In genomic region chr9:94668424-94668916, GRCh38 we compare ENCODE assay signal across 11 cellular contexts. TPM values are rescaled to one million over a fixed set of nuclear protein-coding genes. Genes with fewer than 3 reads are reported as not detected.
DNase-seq lines count a peak whose midpoint lies in the region; ATAC-seq and TF ChIP-seq lines count a peak whose summit lies in the region.
"Had no signal": no experiment of that assay in that cellular context is flagged by ENCODE, and none has a peak within 500 bp of the region (broad histone marks: within the 10 kb centered on the region; RNA-seq: fewer than 3 reads in every experiment).

No MANE protein-coding gene starts in this region.

- no peak overlapping the region for H4K5ac ChIP-seq in IMR-90 (ENCODE audit: low read depth, low read length)

- no TSS peak for BruUV-seq in IMR-90 (replicated peaks; lab: Mats Ljungman, UMichigan)

- H3K23ac ChIP-seq in IMR-90 (ENCODE audit: low read depth, low read length): no peak overlapping the region

- H4K91ac ChIP-seq in IMR-90 (ENCODE audit: insufficient read depth, low read depth, low read length): no peak overlapping the region

- WGBS in IMR-90 (ENCODE audit: extremely low coverage in 2 of 2, insufficient read length in 1 of 2), 2 experiments: no CpG with 5 or more reads among the region's 5 CpGs

- no peak overlapping the region for H2AK5ac ChIP-seq in IMR-90 (ENCODE audit: low read depth, low read length)

- no peaks in the 10 kb centered on the region for H3K9me1 ChIP-seq in IMR-90 (ENCODE audit: insufficient read depth, low read length)

- no peak overlapping the region for H2BK20ac ChIP-seq in IMR-90 (ENCODE audit: low read depth, low read length)

- peak overlapping the region in 2 of 4 donors; percentile 34 to 94 for H3K4me3 Mint-ChIP-seq in CD4-positive, CD25-positive, alpha-beta regulatory T cell
- peak overlapping the region; percentile 85 for H3K4me3 Mint-ChIP-seq in central memory CD8-positive, alpha-beta T cell
- no peak overlapping the region for H3K4me3 Mint-ChIP-seq in nephron

- peak overlapping the region in 1 of 3 donors; percentile 68 for H3K27ac Mint-ChIP-seq in CD4-positive, CD25-positive, alpha-beta regulatory T cell
- H3K27ac Mint-ChIP-seq in central memory CD8-positive, alpha-beta T cell (ENCODE audit: low read depth): no peak overlapping the region
- peak overlapping the region; percentile 4 to 16 (median 15) for H3K27ac Mint-ChIP-seq in nephron

- in situ Hi-C loops in IMR-90 (cut with MboI; ENCODE audit: low sequenced_read_pairs): loop anchor here (10.0 kb wide), 1 partner anchor 1546 kb away; no protein-coding TSS in a partner anchor

- no peak overlapping the region for H3K4me2 ChIP-seq in IMR-90 (ENCODE audit: low read depth, low read length)

- H3K14ac ChIP-seq in IMR-90 (replicated peaks; ENCODE audit: low read depth, low read length): no peak overlapping the region

- no peak overlapping the region for H3K4ac ChIP-seq in IMR-90 (ENCODE audit: low read depth, low read length)

- H4K20me1 ChIP-seq in IMR-90 (ENCODE audit: insufficient read depth, low read length): no peaks in the 10 kb centered on the region

- no peak overlapping the region for H2AFZ ChIP-seq in IMR-90 (replicated peaks; ENCODE audit: low read length, poor library complexity)

- no peak for ATAC-seq in CD4-positive, CD25-positive, alpha-beta regulatory T cell (ENCODE audit: low read depth in 2 of 2)
- ATAC-seq in IMR-90 (ENCODE audit: low read depth) (peak; percentile 10), GM21619 (IDR thresholded peaks at IDR 0.05; ENCODE audit: unreplicated experiment) (no peak), GM21576 (IDR thresholded peaks at IDR 0.05; ENCODE audit: unreplicated experiment) (no peak)
- ATAC-seq in central memory CD8-positive, alpha-beta T cell (replicated peaks; ENCODE audit: extremely low read depth, poor library complexity, severe bottlenecking): no peak

- DNase-seq in CD4-positive, CD25-positive, alpha-beta regulatory T cell: no peak
- DNase-seq in IMR-90: no peak
- DNase-seq in central memory CD8-positive, alpha-beta T cell (ENCODE audit: low spot score in 2 of 2): no peak
- no peak for DNase-seq in NCI-H2107 treated with DMSO at 0.1 percent for 48 hours (lab: John Stamatoyannopoulos, UW; ENCODE audit: unreplicated experiment)
- DNase-seq in activated CD4-positive, alpha-beta T cell treated with anti-CD3 and anti-CD28 coated beads for 4 hours: no peak

- no peak overlapping the region for H3K27ac ChIP-seq in CD4-positive, CD25-positive, alpha-beta regulatory T cell (ENCODE audit: insufficient read depth, low read length, poor library complexity, severe bottlenecking)
- no peak overlapping the region for H3K27ac ChIP-seq in IMR-90 (ENCODE audit: insufficient read depth, low read length)

- H3K4me1 Mint-ChIP-seq in CD4-positive, CD25-positive, alpha-beta regulatory T cell: peaks cover 0 to 8% (median 5%) of the 10 kb centered on the region in 4 donors
- peaks cover 10% of the 10 kb centered on the region for H3K4me1 Mint-ChIP-seq in central memory CD8-positive, alpha-beta T cell
- peaks cover 5% of the 10 kb centered on the region for H3K4me1 Mint-ChIP-seq in nephron

- H3K36me3 Mint-ChIP-seq in CD4-positive, CD25-positive, alpha-beta regulatory T cell: no peaks in the 10 kb centered on the region
- H3K36me3 Mint-ChIP-seq in central memory CD8-positive, alpha-beta T cell (ENCODE audit: insufficient read depth): peaks cover 8% of the 10 kb centered on the region
- no peaks in the 10 kb centered on the region for H3K36me3 Mint-ChIP-seq in nephron (ENCODE audit: low read depth)
- H3K36me3 Mint-ChIP-seq: CD14-positive monocyte had no signal

- no peaks in the 10 kb centered on the region for H3K79me1 ChIP-seq in IMR-90 (ENCODE audit: low read depth in 1 of 2, low read length in 2 of 2)

- CTCF ChIA-PET in IMR-90 (lab: Yijun Ruan, JAX): interaction anchor here (1.2 to 2.0 kb wide), 8 partner anchors 11 to 499 kb away, joined by 4 to 7 read pairs (median 5); no protein-coding TSS in a partner anchor

- H3K27me3 Mint-ChIP-seq in CD4-positive, CD25-positive, alpha-beta regulatory T cell: peaks cover 47% of the 10 kb centered on the region
- H3K27me3 Mint-ChIP-seq in central memory CD8-positive, alpha-beta T cell: peaks cover 21% of the 10 kb centered on the region
- no peaks in the 10 kb centered on the region for H3K27me3 Mint-ChIP-seq in nephron (ENCODE audit: low read depth)
- H3K27me3 Mint-ChIP-seq: progenitor cell of endocrine pancreas had no signal

- H3K36me3 ChIP-seq in CD4-positive, CD25-positive, alpha-beta regulatory T cell (ENCODE audit: control insufficient read depth, insufficient read depth, low read length): no peaks in the 10 kb centered on the region
- no peaks in the 10 kb centered on the region for H3K36me3 ChIP-seq in IMR-90 (ENCODE audit: control insufficient read depth, insufficient read depth, low read length)

- intact Hi-C loops in IMR-90 (cut with micrococcal nuclease): loop anchor here (10.0 kb wide), 1 partner anchor 596 kb away; no protein-coding TSS in a partner anchor

- TF ChIP-seq CTCF in IMR-90 (conservative IDR thresholded peaks at IDR 0.05; ENCODE audit: low read depth, low read length) (no peak), nephron (IDR thresholded peaks at IDR 0.05; ENCODE audit: unreplicated experiment in 3 of 3) (no peak)

- H3K4me1 ChIP-seq in CD4-positive, CD25-positive, alpha-beta regulatory T cell (ENCODE audit: control insufficient read depth, insufficient read depth, low read length, poor library complexity, severe bottlenecking): no peaks in the 10 kb centered on the region
- peaks cover 2% of the 10 kb centered on the region; the same call in 1 of the 2 replicates for H3K4me1 ChIP-seq in IMR-90 (ENCODE audit: control insufficient read depth, insufficient read depth, low read length)

- no peak overlapping the region for H3K56ac ChIP-seq in IMR-90 (ENCODE audit: extremely low read depth, insufficient read depth, low read length)

- no peak overlapping the region for H4K8ac ChIP-seq in IMR-90 (ENCODE audit: low read depth in 2 of 2, low read length in 2 of 2)

- no peak overlapping the region for H3K18ac ChIP-seq in IMR-90 (ENCODE audit: low read depth, low read length)

- no peaks in the 10 kb centered on the region for H3K9me3 Mint-ChIP-seq in CD4-positive, CD25-positive, alpha-beta regulatory T cell
- H3K9me3 Mint-ChIP-seq in central memory CD8-positive, alpha-beta T cell: no peaks in the 10 kb centered on the region
- no peaks in the 10 kb centered on the region for H3K9me3 Mint-ChIP-seq in nephron

- H2BK5ac ChIP-seq in IMR-90 (ENCODE audit: low read depth, low read length, poor library complexity, severe bottlenecking): no peak overlapping the region

- H2BK15ac ChIP-seq in IMR-90 (ENCODE audit: low read depth, low read length): no peak overlapping the region

- POLR2A ChIA-PET in IMR-90 (lab: Charles Lee; ENCODE audit: unreplicated experiment): no interaction called here

- TF ChIP-seq POLR2A in IMR-90 (IDR thresholded peaks at IDR 0.05; ENCODE audit: low read depth, low read length): no peak

- H3K9ac ChIP-seq in IMR-90 (ENCODE audit: low read depth, low read length): no peak overlapping the region

- no peaks in the 10 kb centered on the region for H3K9me3 ChIP-seq in CD4-positive, CD25-positive, alpha-beta regulatory T cell (ENCODE audit: control insufficient read depth in 2 of 2, low read length in 2 of 2)
- no peaks in the 10 kb centered on the region for H3K9me3 ChIP-seq in IMR-90 (ENCODE audit: control insufficient read depth, insufficient read depth, low read length)

- peak overlapping the region; percentile 88 for H3K4me3 ChIP-seq in CD4-positive, CD25-positive, alpha-beta regulatory T cell (ENCODE audit: low read depth, low read length)
- no peak overlapping the region for H3K4me3 ChIP-seq in IMR-90 (ENCODE audit: insufficient read depth, low read depth, low read length)

- TF ChIP-seq RAD21 in IMR-90 (IDR thresholded peaks at IDR 0.05; ENCODE audit: low read length): no peak

- H3K27me3 ChIP-seq in CD4-positive, CD25-positive, alpha-beta regulatory T cell (ENCODE audit: control insufficient read depth, insufficient read depth, low read length): no peaks in the 10 kb centered on the region
- peaks cover 17% of the 10 kb centered on the region for H3K27me3 ChIP-seq in IMR-90 (ENCODE audit: control insufficient read depth, insufficient read depth, low read length)

- H2AK9ac ChIP-seq in IMR-90 (replicated peaks; ENCODE audit: low read depth, low read length, poor library complexity): no peak overlapping the region

- H2BK120ac ChIP-seq in IMR-90 (ENCODE audit: low read depth, low read length): no peak overlapping the region

- dilution Hi-C loops in IMR-90 (cut with HindIII; ENCODE audit: low sequenced_read_pairs, unreplicated experiment): no loop called here

TF ChIP-seq in IMR-90, 13 proteins besides CTCF, POLR2A, EP300 and RAD21 (continues in another document):
- no peak for TF ChIP-seq RFX5 (IDR thresholded peaks at IDR 0.05; ENCODE audit: low read depth, low read length)
- no peak for TF ChIP-seq MAZ (IDR thresholded peaks at IDR 0.05; ENCODE audit: borderline replicate concordance, low read depth, low read length)
- TF ChIP-seq CHD1 (IDR thresholded peaks at IDR 0.05; ENCODE audit: low read depth, low read length): no peak
- no peak for TF ChIP-seq USF2 (IDR thresholded peaks at IDR 0.05; ENCODE audit: low read depth, low read length)
- TF ChIP-seq NFE2L2 (IDR thresholded peaks at IDR 0.05; ENCODE audit: low read depth, low read length): no peak
- TF ChIP-seq FOS (IDR thresholded peaks at IDR 0.05; ENCODE audit: low read depth, low read length): no peak
- no peak for TF ChIP-seq BHLHE40 (IDR thresholded peaks at IDR 0.05; ENCODE audit: low read depth, low read length)

RNA-seq across cellular contexts. Expression of gene FBP1, which starts 29.2 kb away (rescaled TPM):
- total RNA-seq in CD4-positive, CD25-positive, alpha-beta regulatory T cell: 0.42 TPM
- 1 to 10 TPM; 2.0 to 9.2 (median 5.8) TPM for polyA plus RNA-seq in CD4-positive, CD25-positive, alpha-beta regulatory T cell
- total RNA-seq in IMR-90 (2012; rRNA removed): not detected in 2 replicates
- not detected in 2 replicates for polyA plus RNA-seq in IMR-90 (2012; rRNA removed)
- polyA plus RNA-seq in IMR-90 (2012; cell fraction: cytosol; rRNA removed): 0.10 TPM in 1 of 2 replicates, not detected in the other
- polyA plus RNA-seq in IMR-90 (2012; cell fraction: nucleus; rRNA removed; ENCODE audit: low replicate concordance): not detected in 2 replicates
- total RNA-seq: temporal lobe had no signal

RNA-seq across cellular contexts. Expression of gene AOPEP, which starts 58.0 kb away (rescaled TPM):
- total RNA-seq in CD4-positive, CD25-positive, alpha-beta regulatory T cell: 12.9 TPM
- 1 to 10 TPM; 4.6 to 7.5 (median 5.8) TPM for polyA plus RNA-seq in CD4-positive, CD25-positive, alpha-beta regulatory T cell
- 38.7 and 38.9 TPM in 2 replicates for total RNA-seq in IMR-90 (2012; rRNA removed)
- polyA plus RNA-seq in IMR-90 (2012; rRNA removed): 34.9 and 38.1 TPM in 2 replicates
- 23.1 and 34.2 TPM in 2 replicates for polyA plus RNA-seq in IMR-90 (2012; cell fraction: cytosol; rRNA removed)
- 40.9 and 77.9 TPM in 2 replicates for polyA plus RNA-seq in IMR-90 (2012; cell fraction: nucleus; rRNA removed; ENCODE audit: low replicate concordance)
